In the genomic region with DNA sequence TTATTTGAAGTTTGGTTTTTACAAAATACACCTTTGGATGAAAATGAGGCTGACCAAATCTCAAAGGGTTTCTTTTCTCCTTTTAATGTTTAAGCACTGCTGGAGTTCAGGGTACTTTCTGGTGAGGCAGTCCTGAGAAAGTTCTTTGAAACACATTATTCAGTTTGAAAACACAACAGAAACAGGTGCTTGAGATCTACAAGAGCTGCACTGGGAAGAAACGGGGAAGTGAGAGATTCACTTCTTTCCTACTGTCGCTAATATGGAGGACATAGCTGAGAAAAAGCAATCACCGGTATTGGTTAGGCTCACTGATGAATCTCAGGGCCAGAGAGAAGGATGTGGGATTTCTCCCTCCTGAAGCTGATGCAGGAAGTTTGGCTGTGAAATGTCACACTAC, we compare ENCODE assay signal across 1 cellular context.
TF ChIP-seq lines count a peak whose summit lies in the region.

No MANE protein-coding gene starts in this region.

TF ChIP-seq in GM12878, 131 proteins besides CTCF, POLR2A, EP300 and RAD21 (continued from another document):
- TF ChIP-seq, protein P1, sequence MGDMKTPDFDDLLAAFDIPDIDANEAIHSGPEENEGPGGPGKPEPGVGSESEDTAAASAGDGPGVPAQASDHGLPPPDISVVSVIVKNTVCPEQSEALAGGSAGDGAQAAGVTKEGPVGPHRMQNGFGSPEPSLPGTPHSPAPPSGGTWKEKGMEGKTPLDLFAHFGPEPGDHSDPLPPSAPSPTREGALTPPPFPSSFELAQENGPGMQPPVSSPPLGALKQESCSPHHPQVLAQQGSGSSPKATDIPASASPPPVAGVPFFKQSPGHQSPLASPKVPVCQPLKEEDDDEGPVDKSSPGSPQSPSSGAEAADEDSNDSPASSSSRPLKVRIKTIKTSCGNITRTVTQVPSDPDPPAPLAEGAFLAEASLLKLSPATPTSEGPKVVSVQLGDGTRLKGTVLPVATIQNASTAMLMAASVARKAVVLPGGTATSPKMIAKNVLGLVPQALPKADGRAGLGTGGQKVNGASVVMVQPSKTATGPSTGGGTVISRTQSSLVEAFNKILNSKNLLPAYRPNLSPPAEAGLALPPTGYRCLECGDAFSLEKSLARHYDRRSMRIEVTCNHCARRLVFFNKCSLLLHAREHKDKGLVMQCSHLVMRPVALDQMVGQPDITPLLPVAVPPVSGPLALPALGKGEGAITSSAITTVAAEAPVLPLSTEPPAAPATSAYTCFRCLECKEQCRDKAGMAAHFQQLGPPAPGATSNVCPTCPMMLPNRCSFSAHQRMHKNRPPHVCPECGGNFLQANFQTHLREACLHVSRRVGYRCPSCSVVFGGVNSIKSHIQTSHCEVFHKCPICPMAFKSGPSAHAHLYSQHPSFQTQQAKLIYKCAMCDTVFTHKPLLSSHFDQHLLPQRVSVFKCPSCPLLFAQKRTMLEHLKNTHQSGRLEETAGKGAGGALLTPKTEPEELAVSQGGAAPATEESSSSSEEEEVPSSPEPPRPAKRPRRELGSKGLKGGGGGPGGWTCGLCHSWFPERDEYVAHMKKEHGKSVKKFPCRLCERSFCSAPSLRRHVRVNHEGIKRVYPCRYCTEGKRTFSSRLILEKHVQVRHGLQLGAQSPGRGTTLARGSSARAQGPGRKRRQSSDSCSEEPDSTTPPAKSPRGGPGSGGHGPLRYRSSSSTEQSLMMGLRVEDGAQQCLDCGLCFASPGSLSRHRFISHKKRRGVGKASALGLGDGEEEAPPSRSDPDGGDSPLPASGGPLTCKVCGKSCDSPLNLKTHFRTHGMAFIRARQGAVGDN (IDR thresholded peaks at IDR 0.05): peak; percentile 35; the same call in 1 of the 2 replicates
- no peak for TF ChIP-seq CREB1 (IDR thresholded peaks at IDR 0.05; ENCODE audit: low read depth)
- no peak for TF ChIP-seq RELA (IDR thresholded peaks at IDR 0.05; ENCODE audit: borderline replicate concordance, partially characterized antibody)
- no peak for TF ChIP-seq SMAD5 (IDR thresholded peaks at IDR 0.05; ENCODE audit: low read depth)
- TF ChIP-seq, protein P2, sequence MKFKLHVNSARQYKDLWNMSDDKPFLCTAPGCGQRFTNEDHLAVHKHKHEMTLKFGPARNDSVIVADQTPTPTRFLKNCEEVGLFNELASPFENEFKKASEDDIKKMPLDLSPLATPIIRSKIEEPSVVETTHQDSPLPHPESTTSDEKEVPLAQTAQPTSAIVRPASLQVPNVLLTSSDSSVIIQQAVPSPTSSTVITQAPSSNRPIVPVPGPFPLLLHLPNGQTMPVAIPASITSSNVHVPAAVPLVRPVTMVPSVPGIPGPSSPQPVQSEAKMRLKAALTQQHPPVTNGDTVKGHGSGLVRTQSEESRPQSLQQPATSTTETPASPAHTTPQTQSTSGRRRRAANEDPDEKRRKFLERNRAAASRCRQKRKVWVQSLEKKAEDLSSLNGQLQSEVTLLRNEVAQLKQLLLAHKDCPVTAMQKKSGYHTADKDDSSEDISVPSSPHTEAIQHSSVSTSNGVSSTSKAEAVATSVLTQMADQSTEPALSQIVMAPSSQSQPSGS (IDR thresholded peaks at IDR 0.05; ENCODE audit: low read length): peak; percentile 87
- no peak for TF ChIP-seq KAT2A (conservative IDR thresholded peaks at IDR 0.05; ENCODE audit: control insufficient read depth, low read depth, low read length)
- TF ChIP-seq TCF12 (IDR thresholded peaks at IDR 0.05; ENCODE audit: low read depth, low read length): peak; percentile 80
- no peak for TF ChIP-seq SREBF1 (IDR thresholded peaks at IDR 0.05; ENCODE audit: low read length)
- no peak for TF ChIP-seq KDM1A (IDR thresholded peaks at IDR 0.05; ENCODE audit: borderline replicate concordance)
- no peak for TF ChIP-seq FOXK2 (IDR thresholded peaks at IDR 0.05)
- TF ChIP-seq, protein P3, sequence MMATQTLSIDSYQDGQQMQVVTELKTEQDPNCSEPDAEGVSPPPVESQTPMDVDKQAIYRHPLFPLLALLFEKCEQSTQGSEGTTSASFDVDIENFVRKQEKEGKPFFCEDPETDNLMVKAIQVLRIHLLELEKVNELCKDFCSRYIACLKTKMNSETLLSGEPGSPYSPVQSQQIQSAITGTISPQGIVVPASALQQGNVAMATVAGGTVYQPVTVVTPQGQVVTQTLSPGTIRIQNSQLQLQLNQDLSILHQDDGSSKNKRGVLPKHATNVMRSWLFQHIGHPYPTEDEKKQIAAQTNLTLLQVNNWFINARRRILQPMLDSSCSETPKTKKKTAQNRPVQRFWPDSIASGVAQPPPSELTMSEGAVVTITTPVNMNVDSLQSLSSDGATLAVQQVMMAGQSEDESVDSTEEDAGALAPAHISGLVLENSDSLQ (IDR thresholded peaks at IDR 0.05): no peak
TF ChIP-seq in GM12878: peak in this region for 40.
